In the genomic region with DNA sequence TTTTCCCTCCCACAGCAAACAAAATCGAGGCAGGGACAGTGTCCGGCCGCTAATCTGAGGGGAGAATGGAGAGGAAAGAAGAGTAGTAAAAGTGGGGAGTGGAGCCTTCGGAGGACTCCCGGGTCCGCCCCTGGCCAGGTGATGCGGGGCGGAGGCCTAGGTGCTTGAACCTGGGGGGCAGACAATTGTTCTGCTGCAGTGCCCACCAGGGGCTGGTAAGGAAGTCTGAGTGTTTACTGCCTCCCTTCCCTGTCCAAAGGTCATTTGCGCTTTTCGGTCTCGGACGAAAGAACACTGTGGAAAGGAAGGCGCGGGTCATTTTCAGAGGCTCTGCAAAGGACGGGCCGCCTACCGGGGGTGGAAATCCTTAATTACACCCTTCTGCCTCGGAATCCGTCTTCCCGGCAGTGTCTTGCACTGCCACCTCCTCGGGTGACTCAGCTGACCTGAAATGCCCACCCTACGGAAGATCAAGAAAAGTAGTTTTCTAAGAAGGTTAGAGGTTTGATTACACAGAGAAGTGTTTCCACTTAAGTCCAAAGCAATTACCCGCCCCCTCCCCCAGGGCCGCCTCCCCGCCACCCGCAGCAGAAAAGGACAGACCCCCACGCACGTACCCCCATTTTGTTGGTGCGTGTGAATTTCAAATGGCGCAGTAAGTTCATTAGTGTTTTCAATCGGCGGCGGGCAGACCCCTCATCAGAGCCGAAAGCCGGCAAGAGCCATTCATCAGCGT, we compare ENCODE assay signal across 8 cellular contexts.
DNase-seq lines count a peak whose midpoint lies in the region; ATAC-seq and TF ChIP-seq lines count a peak whose summit lies in the region.

No MANE protein-coding gene starts in this region.

- WGBS in SK-N-SH (ENCODE audit: low lambda C conversion rate): 61% methylated on average over 35 of the region's 36 CpGs

- DNase-seq in SK-N-SH (no peak), islet precursor cell (peak; percentile 82), NCI-H2107 (lab: John Stamatoyannopoulos, UW) (no peak)
- DNase-seq in activated naive CD8-positive, alpha-beta T cell treated with anti-CD3 and anti-CD28 coated beads for 36 hours: no peak

- no peaks in the 10 kb centered on the region for H3K27me3 ChIP-seq in SK-N-SH (ENCODE audit: insufficient read depth)
- H3K27me3 ChIP-seq in stomach smooth muscle (ENCODE audit: control insufficient read depth in 1 of 2, insufficient read depth in 2 of 2, low read length in 2 of 2): peaks cover 30 to 52% of the 10 kb centered on the region in 2 donors

- no peak overlapping the region for H3K27ac ChIP-seq in SK-N-SH (ENCODE audit: low read depth in 2 of 2, low read length in 1 of 2)
- no peak overlapping the region for H3K27ac ChIP-seq in stomach smooth muscle (ENCODE audit: low read length)

- CTCF ChIA-PET in SK-N-SH (lab: Yijun Ruan, JAX): no interaction called here

- H3K27ac Mint-ChIP-seq in activated naive CD8-positive, alpha-beta T cell treated with anti-CD3 and anti-CD28 coated beads for 36 hours: no peak overlapping the region

- TF ChIP-seq CTCF in SK-N-SH (IDR thresholded peaks at IDR 0.05): no peak

- H3K4me3 ChIP-seq in SK-N-SH (ENCODE audit: low read depth in 2 of 2, low read length in 1 of 2) (peak overlapping the region; percentile 81 to 85; a peak in 3 of 4 replicates), stomach smooth muscle (ENCODE audit: low read length in 2 of 2) (peak overlapping the region; percentile 64 to 74)

- peak overlapping the region; percentile 81 for H3K4me2 ChIP-seq in SK-N-SH

- no peaks in the 10 kb centered on the region for H3K36me3 Mint-ChIP-seq in activated naive CD8-positive, alpha-beta T cell treated with anti-CD3 and anti-CD28 coated beads for 36 hours

- ATAC-seq in SK-N-SH treated with all-trans-retinoic acid at 6 μM for 48 hours (no peak), GM21515 (IDR thresholded peaks at IDR 0.05; ENCODE audit: unreplicated experiment) (no peak), GM18511 (IDR thresholded peaks at IDR 0.05; ENCODE audit: unreplicated experiment) (no peak)

- POLR2A ChIA-PET in SK-N-SH (lab: Yijun Ruan, JAX): interaction anchor here (0.7 kb wide), 1 partner anchor 9 kb away, joined by 5 read pairs; no protein-coding TSS in a partner anchor

- no peak for TF ChIP-seq EP300 in SK-N-SH (IDR thresholded peaks at IDR 0.05; ENCODE audit: borderline replicate concordance in 1 of 2, low read depth in 1 of 2, low read length in 1 of 2)

- H3K9me3 ChIP-seq in SK-N-SH: no peaks in the 10 kb centered on the region
- H3K9me3 ChIP-seq in stomach smooth muscle (ENCODE audit: control insufficient read depth in 2 of 2, low read length in 2 of 2): no peaks in the 10 kb centered on the region

- H3K36me3 ChIP-seq in SK-N-SH (replicated peaks in 1 of 2; ENCODE audit: control insufficient read depth in 1 of 2, insufficient read depth in 2 of 2, low read length in 1 of 2) (no peaks in the 10 kb centered on the region), stomach smooth muscle (ENCODE audit: control insufficient read depth in 2 of 2, insufficient read depth in 2 of 2, low read length in 2 of 2) (no peaks in the 10 kb centered on the region)

- H3K4me1 ChIP-seq in SK-N-SH (ENCODE audit: control insufficient read depth in 1 of 2, insufficient read depth in 2 of 2, low read depth in 1 of 2, low read length in 1 of 2): peaks cover 0 to 5% of the 10 kb centered on the region in 2 experiments; a peak in 2 of 4 replicates
- peaks cover 17% of the 10 kb centered on the region for H3K4me1 ChIP-seq in stomach smooth muscle (ENCODE audit: control insufficient read depth, insufficient read depth, low read length)

- no peaks in the 10 kb centered on the region for H3K9me2 ChIP-seq in SK-N-SH

- H3K27me3 Mint-ChIP-seq in activated naive CD8-positive, alpha-beta T cell treated with anti-CD3 and anti-CD28 coated beads for 36 hours: peaks cover 85% of the 10 kb centered on the region

- no peaks in the 10 kb centered on the region for H4K20me1 ChIP-seq in SK-N-SH (ENCODE audit: insufficient read depth)

- H2AFZ ChIP-seq in SK-N-SH (ENCODE audit: low read depth): peak overlapping the region; percentile 97; the same call in 1 of the 2 replicates

- no peaks in the 10 kb centered on the region for H3F3A ChIP-seq in SK-N-SH (replicated peaks; ENCODE audit: insufficient read depth)

- no peak for TF ChIP-seq RAD21 in SK-N-SH (IDR thresholded peaks at IDR 0.05; ENCODE audit: low read length)

- peaks cover 6% of the 10 kb centered on the region; the same call in 1 of the 2 replicates for H3K79me2 ChIP-seq in SK-N-SH (ENCODE audit: insufficient read depth)

- no peaks in the 10 kb centered on the region for H3K9me3 Mint-ChIP-seq in activated naive CD8-positive, alpha-beta T cell treated with anti-CD3 and anti-CD28 coated beads for 36 hours

- H3K4me1 Mint-ChIP-seq in activated naive CD8-positive, alpha-beta T cell treated with anti-CD3 and anti-CD28 coated beads for 36 hours: peaks cover 15% of the 10 kb centered on the region

- peak overlapping the region; percentile 61 for H3K4me3 Mint-ChIP-seq in activated naive CD8-positive, alpha-beta T cell treated with anti-CD3 and anti-CD28 coated beads for 36 hours

- H3K9ac ChIP-seq in SK-N-SH (peak overlapping the region; percentile 85; the same call in 1 of the 2 replicates), stomach smooth muscle (ENCODE audit: low read length in 2 of 2) (peak overlapping the region in 1 of 2 donors; percentile 49)

TF ChIP-seq in SK-N-SH, 30 proteins besides CTCF, POLR2A, EP300 and RAD21 (continues in another document):
- TF ChIP-seq, protein P1, sequence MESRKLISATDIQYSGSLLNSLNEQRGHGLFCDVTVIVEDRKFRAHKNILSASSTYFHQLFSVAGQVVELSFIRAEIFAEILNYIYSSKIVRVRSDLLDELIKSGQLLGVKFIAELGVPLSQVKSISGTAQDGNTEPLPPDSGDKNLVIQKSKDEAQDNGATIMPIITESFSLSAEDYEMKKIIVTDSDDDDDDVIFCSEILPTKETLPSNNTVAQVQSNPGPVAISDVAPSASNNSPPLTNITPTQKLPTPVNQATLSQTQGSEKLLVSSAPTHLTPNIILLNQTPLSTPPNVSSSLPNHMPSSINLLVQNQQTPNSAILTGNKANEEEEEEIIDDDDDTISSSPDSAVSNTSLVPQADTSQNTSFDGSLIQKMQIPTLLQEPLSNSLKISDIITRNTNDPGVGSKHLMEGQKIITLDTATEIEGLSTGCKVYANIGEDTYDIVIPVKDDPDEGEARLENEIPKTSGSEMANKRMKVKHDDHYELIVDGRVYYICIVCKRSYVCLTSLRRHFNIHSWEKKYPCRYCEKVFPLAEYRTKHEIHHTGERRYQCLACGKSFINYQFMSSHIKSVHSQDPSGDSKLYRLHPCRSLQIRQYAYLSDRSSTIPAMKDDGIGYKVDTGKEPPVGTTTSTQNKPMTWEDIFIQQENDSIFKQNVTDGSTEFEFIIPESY (IDR thresholded peaks at IDR 0.05; ENCODE audit: borderline replicate concordance, low read depth): no peak
- TF ChIP-seq GATA2 (CRISPR knock-in tag; IDR thresholded peaks at IDR 0.05) (no peak), EZH2phosphoT487 (IDR thresholded peaks at IDR 0.05; ENCODE audit: borderline replicate concordance, low read depth) (no peak), TCF12 (IDR thresholded peaks at IDR 0.05) (no peak), MXI1 (IDR thresholded peaks at IDR 0.05; ENCODE audit: low read depth, low read length) (no peak), NFIC (IDR thresholded peaks at IDR 0.05; ENCODE audit: borderline replicate concordance) (no peak), ELF1 (IDR thresholded peaks at IDR 0.05) (no peak), FOXM1 (IDR thresholded peaks at IDR 0.05; ENCODE audit: low read depth) (no peak)
- TF ChIP-seq, protein P2, sequence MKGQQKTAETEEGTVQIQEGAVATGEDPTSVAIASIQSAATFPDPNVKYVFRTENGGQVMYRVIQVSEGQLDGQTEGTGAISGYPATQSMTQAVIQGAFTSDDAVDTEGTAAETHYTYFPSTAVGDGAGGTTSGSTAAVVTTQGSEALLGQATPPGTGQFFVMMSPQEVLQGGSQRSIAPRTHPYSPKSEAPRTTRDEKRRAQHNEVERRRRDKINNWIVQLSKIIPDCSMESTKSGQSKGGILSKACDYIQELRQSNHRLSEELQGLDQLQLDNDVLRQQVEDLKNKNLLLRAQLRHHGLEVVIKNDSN (IDR thresholded peaks at IDR 0.05; ENCODE audit: borderline replicate concordance, low read depth): no peak

TF ChIP-seq in SK-N-SH treated with all-trans-retinoic acid at 6 μM for 48 hours, 23 proteins besides CTCF, POLR2A, EP300 and RAD21:
- TF ChIP-seq, protein P3, sequence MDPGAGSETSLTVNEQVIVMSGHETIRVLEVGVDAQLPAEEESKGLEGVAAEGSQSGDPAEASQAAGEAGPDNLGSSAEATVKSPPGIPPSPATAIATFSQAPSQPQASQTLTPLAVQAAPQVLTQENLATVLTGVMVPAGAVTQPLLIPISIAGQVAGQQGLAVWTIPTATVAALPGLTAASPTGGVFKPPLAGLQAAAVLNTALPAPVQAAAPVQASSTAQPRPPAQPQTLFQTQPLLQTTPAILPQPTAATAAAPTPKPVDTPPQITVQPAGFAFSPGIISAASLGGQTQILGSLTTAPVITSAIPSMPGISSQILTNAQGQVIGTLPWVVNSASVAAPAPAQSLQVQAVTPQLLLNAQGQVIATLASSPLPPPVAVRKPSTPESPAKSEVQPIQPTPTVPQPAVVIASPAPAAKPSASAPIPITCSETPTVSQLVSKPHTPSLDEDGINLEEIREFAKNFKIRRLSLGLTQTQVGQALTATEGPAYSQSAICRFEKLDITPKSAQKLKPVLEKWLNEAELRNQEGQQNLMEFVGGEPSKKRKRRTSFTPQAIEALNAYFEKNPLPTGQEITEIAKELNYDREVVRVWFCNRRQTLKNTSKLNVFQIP (CRISPR knock-in tag; IDR thresholded peaks at IDR 0.05; ENCODE audit: borderline replicate concordance, low read depth): no peak
- TF ChIP-seq ZNF565 (CRISPR knock-in tag; conservative IDR thresholded peaks at IDR 0.05; ENCODE audit: low read depth) (no peak), TOX (CRISPR knock-in tag; IDR thresholded peaks at IDR 0.05; ENCODE audit: borderline replicate concordance) (no peak), PPARA (CRISPR knock-in tag; IDR thresholded peaks at IDR 0.05; ENCODE audit: borderline replicate concordance) (no peak)
- TF ChIP-seq, protein P4, sequence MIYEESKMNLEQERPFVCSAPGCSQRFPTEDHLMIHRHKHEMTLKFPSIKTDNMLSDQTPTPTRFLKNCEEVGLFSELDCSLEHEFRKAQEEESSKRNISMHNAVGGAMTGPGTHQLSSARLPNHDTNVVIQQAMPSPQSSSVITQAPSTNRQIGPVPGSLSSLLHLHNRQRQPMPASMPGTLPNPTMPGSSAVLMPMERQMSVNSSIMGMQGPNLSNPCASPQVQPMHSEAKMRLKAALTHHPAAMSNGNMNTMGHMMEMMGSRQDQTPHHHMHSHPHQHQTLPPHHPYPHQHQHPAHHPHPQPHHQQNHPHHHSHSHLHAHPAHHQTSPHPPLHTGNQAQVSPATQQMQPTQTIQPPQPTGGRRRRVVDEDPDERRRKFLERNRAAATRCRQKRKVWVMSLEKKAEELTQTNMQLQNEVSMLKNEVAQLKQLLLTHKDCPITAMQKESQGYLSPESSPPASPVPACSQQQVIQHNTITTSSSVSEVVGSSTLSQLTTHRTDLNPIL (CRISPR knock-in tag; IDR thresholded peaks at IDR 0.05; ENCODE audit: low read depth): no peak
